ENCODE assay signal across 11 cellular contexts in the genomic region with DNA sequence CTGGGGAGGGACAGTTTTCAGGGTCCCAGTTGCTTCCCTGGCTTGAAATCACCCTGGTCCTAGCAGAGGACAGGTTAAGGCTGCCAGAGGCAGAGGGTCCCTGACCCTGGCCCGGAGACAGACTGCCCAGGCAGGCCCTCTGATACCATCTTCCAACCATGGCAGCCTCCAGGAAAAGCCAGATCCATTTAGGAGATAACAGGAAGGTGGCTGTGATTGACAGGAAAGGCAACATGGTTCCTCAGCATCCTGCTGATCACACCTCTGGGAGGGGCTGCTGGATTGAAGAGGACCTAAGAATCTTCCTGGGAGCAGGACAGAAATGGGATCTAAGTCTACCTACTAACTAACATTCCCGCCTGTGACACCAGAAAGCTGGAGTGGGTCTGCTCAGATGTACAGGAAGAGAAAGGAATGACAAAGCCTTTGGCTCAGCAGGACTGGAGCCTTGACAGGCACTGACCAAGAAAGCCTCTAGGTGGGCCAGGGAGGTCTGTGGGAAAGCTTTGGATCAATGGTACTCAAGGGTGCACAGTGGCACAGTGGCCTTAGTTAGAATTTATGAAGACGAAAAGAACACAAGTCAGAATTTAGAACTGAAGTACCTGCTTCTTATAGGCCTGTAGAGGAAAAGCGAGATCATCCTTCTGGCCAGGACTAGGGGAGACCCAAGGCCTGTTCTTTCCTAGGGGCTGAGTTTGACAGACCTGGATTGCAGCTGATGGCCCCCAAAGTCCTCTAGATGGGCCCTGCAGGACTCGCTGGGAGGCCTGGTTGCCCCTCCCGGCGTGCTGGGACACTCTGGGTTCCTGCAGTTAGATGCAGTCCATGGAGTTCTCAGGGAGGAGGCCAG. TPM values are rescaled to one million over a fixed set of nuclear protein-coding genes. Genes with fewer than 3 reads are reported as not detected.
DNase-seq lines count a peak whose midpoint lies in the region; ATAC-seq and TF ChIP-seq lines count a peak whose summit lies in the region.
"Had no signal": no experiment of that assay in that cellular context is flagged by ENCODE, and none has a peak within 500 bp of the region (broad histone marks: within the 10 kb centered on the region; RNA-seq: fewer than 3 reads in every experiment).

No MANE protein-coding gene starts in this region.

- peaks cover 21% of the 10 kb centered on the region for H3K79me2 ChIP-seq in fibroblast of lung (ENCODE audit: control insufficient read depth, insufficient read depth, low read length)

- H3K27me3 Mint-ChIP-seq in stimulated activated naive B cell treated with anti-CD40 and anti-IgM and Interleukin-4, amounts not matched to agents 10 μg/mL and 1 μg/mL and 100 μg/mL, for 72 hours = no peaks in the 10 kb centered on the region
- H3K27me3 Mint-ChIP-seq: activated naive CD8-positive, alpha-beta T cell treated with anti-CD3 and anti-CD28 coated beads for 36 hours had no signal

- no peak for TF ChIP-seq POLR2A in NB4 (IDR thresholded peaks at IDR 0.05; ENCODE audit: extremely low read depth, insufficient read length)

- H3K4me1 Mint-ChIP-seq in stimulated activated naive B cell treated with anti-CD40 and anti-IgM and Interleukin-4, amounts not matched to agents 10 μg/mL and 1 μg/mL and 100 μg/mL, for 72 hours = peaks cover 25 to 32% of the 10 kb centered on the region in 2 donors

- H3K27ac ChIP-seq in BLaER1 treated with 17β-estradiol and CSF1 and Interleukin-3, amounts not matched to agents 10 nM and 100 nM = peak overlapping the region; percentile 92 to 98 (median 96)
- peak overlapping the region; percentile 99 for H3K27ac ChIP-seq in fibroblast of lung (ENCODE audit: insufficient read depth, low read length)
- peak overlapping the region; percentile 54 for H3K27ac ChIP-seq in rectal smooth muscle tissue (ENCODE audit: low read depth, low read length)

- H4K20me1 ChIP-seq in BLaER1 treated with 17β-estradiol and CSF1 and Interleukin-3, amounts not matched to agents 10 nM and 100 nM = peaks cover 0 to 21% (median 5%) of the 10 kb centered on the region in 11 experiments; a peak in 9 of 22 replicates
- no peaks in the 10 kb centered on the region for H4K20me1 ChIP-seq in fibroblast of lung (ENCODE audit: control insufficient read depth, extremely low read depth, insufficient read depth, low read length)

- no peaks in the 10 kb centered on the region for H3K27me3 ChIP-seq in BLaER1 treated with 17β-estradiol and CSF1 and Interleukin-3, amounts not matched to agents 10 nM and 100 nM
- H3K27me3 ChIP-seq in fibroblast of lung (ENCODE audit: control insufficient read depth, insufficient read depth, low read length) (no peaks in the 10 kb centered on the region), rectal smooth muscle tissue (ENCODE audit: control insufficient read depth, insufficient read depth, low read length) (no peaks in the 10 kb centered on the region)

- peaks cover 0 to 2% of the 10 kb centered on the region in 2 donors for H3K36me3 Mint-ChIP-seq in stimulated activated naive B cell treated with anti-CD40 and anti-IgM and Interleukin-4, amounts not matched to agents 10 μg/mL and 1 μg/mL and 100 μg/mL, for 72 hours
- H3K36me3 Mint-ChIP-seq in activated naive CD4-positive, alpha-beta T cell treated with anti-CD3 and anti-CD28 coated beads, Interleukin-2, amount 50 U/mL, for 72 hours = peaks cover 0 to 12% of the 10 kb centered on the region in 2 donors

- TF ChIP-seq CTCF in NB4 (IDR thresholded peaks at IDR 0.05; ENCODE audit: low read depth, low read length) = no peak
- TF ChIP-seq CTCF in fibroblast of lung (conservative IDR thresholded peaks at IDR 0.05 in 1 of 2, IDR thresholded peaks at IDR 0.05 in 1 of 2; ENCODE audit: low read depth in 1 of 2, low read length in 2 of 2) = no peak

- peak overlapping the region in 8 of 10 experiments; percentile 78 to 98 (median 94); a peak in 14 of 20 replicates for H3K4me3 ChIP-seq in BLaER1 treated with 17β-estradiol and CSF1 and Interleukin-3, amounts not matched to agents 10 nM and 100 nM
- H3K4me3 ChIP-seq in NB4 (ENCODE audit: low read depth, low read length) (peak overlapping the region; percentile 54), fibroblast of lung (replicated peaks in 1 of 4; ENCODE audit: control extremely low read depth in 1 of 4, insufficient read depth in 1 of 4, low read depth in 3 of 4, low read length in 4 of 4) (no peak overlapping the region), rectal smooth muscle tissue (ENCODE audit: low read length) (no peak overlapping the region)

- H3K4me2 ChIP-seq in BLaER1 treated with 17β-estradiol and CSF1 and Interleukin-3, amounts not matched to agents 10 nM and 100 nM = peak overlapping the region; percentile 89 to 100 (median 99)
- H3K4me2 ChIP-seq in fibroblast of lung (ENCODE audit: extremely low read depth, insufficient read depth, low read length) = no peak overlapping the region

- peaks cover 0 to 56% (median 46%) of the 10 kb centered on the region in 11 experiments; a peak in 19 of 22 replicates for H3K36me3 ChIP-seq in BLaER1 treated with 17β-estradiol and CSF1 and Interleukin-3, amounts not matched to agents 10 nM and 100 nM
- H3K36me3 ChIP-seq in fibroblast of lung (ENCODE audit: control insufficient read depth, insufficient read depth, low read length) (no peaks in the 10 kb centered on the region), rectal smooth muscle tissue (ENCODE audit: control insufficient read depth, insufficient read depth, low read length) (no peaks in the 10 kb centered on the region)

- no peak overlapping the region for H2AFZ ChIP-seq in fibroblast of lung (ENCODE audit: low read length)

- H3K4me3 Mint-ChIP-seq in stimulated activated naive B cell treated with anti-CD40 and anti-IgM and Interleukin-4, amounts not matched to agents 10 μg/mL and 1 μg/mL and 100 μg/mL, for 72 hours = no peak overlapping the region

- ATAC-seq in HG02973 (IDR thresholded peaks at IDR 0.05; ENCODE audit: unreplicated experiment) (no peak), HG02885 (IDR thresholded peaks at IDR 0.05; ENCODE audit: poor library complexity, unreplicated experiment) (no peak)
- ATAC-seq in stimulated activated naive B cell treated with anti-CD40 and anti-IgM and Interleukin-4, amounts not matched to agents 10 μg/mL and 1 μg/mL and 100 μg/mL, for 72 hours (replicated peaks) = no peak
- ATAC-seq in activated naive CD4-positive, alpha-beta T cell treated with anti-CD3 and anti-CD28 coated beads, Interleukin-2, amount 50 U/mL, for 72 hours = no peak
- ATAC-seq: GM12878 had no signal

- no peak overlapping the region for H3K27ac Mint-ChIP-seq in stimulated activated naive B cell treated with anti-CD40 and anti-IgM and Interleukin-4, amounts not matched to agents 10 μg/mL and 1 μg/mL and 100 μg/mL, for 72 hours
- H3K27ac Mint-ChIP-seq in activated naive CD4-positive, alpha-beta T cell treated with anti-CD3 and anti-CD28 coated beads, Interleukin-2, amount 50 U/mL, for 72 hours = no peak overlapping the region
- H3K27ac Mint-ChIP-seq: activated naive CD8-positive, alpha-beta T cell treated with anti-CD3 and anti-CD28 coated beads for 36 hours had no signal

- no peaks in the 10 kb centered on the region for H3K9me3 ChIP-seq in BLaER1 treated with 17β-estradiol and CSF1 and Interleukin-3, amounts not matched to agents 10 nM and 100 nM (replicated peaks in 1 of 11)
- H3K9me3 ChIP-seq in fibroblast of lung (ENCODE audit: control insufficient read depth, insufficient read depth, low read depth, low read length) = no peaks in the 10 kb centered on the region

- H3K9me3 Mint-ChIP-seq in stimulated activated naive B cell treated with anti-CD40 and anti-IgM and Interleukin-4, amounts not matched to agents 10 μg/mL and 1 μg/mL and 100 μg/mL, for 72 hours = no peaks in the 10 kb centered on the region
- no peaks in the 10 kb centered on the region for H3K9me3 Mint-ChIP-seq in activated naive CD4-positive, alpha-beta T cell treated with anti-CD3 and anti-CD28 coated beads, Interleukin-2, amount 50 U/mL, for 72 hours
- H3K9me3 Mint-ChIP-seq: activated naive CD8-positive, alpha-beta T cell treated with anti-CD3 and anti-CD28 coated beads for 36 hours had no signal

- peaks cover 41 to 61% (median 47%) of the 10 kb centered on the region in 10 experiments for H3K4me1 ChIP-seq in BLaER1 treated with 17β-estradiol and CSF1 and Interleukin-3, amounts not matched to agents 10 nM and 100 nM
- H3K4me1 ChIP-seq in fibroblast of lung (ENCODE audit: control insufficient read depth, extremely low read depth, insufficient read depth, low read length) = peaks cover 12% of the 10 kb centered on the region
- H3K4me1 ChIP-seq in rectal smooth muscle tissue (ENCODE audit: control insufficient read depth, insufficient read depth, low read length) = peaks cover 19% of the 10 kb centered on the region

- peak overlapping the region; percentile 86 to 97 (median 93) for H3K9ac ChIP-seq in BLaER1 treated with 17β-estradiol and CSF1 and Interleukin-3, amounts not matched to agents 10 nM and 100 nM
- H3K9ac ChIP-seq in fibroblast of lung (ENCODE audit: insufficient read depth, low read length) (no peak overlapping the region), rectal smooth muscle tissue (ENCODE audit: low read length) (peak overlapping the region; percentile 7)

- no peak for DNase-seq in NB4 (ENCODE audit: low read depth)
- DNase-seq in fibroblast of lung (ENCODE audit: low read depth in 2 of 2) = no peak
- no peak for DNase-seq in stimulated activated naive B cell treated with anti-CD40 and anti-IgM and Interleukin-4, amounts not matched to agents 10 μg/mL and 1 μg/mL and 100 μg/mL, for 72 hours
- DNase-seq in activated naive CD4-positive, alpha-beta T cell treated with anti-CD3 and anti-CD28 coated beads, Interleukin-2, amount 50 U/mL, for 72 hours (ENCODE audit: low spot score in 2 of 2) = no peak
- DNase-seq: activated CD4-positive, alpha-beta T cell treated with anti-CD3 and anti-CD28 coated beads for 48 hours; activated naive CD8-positive, alpha-beta T cell treated with anti-CD3 and anti-CD28 coated beads for 36 hours had no signal

RNA-seq across cellular contexts. Expression of gene PRKACA, which starts 2.3 kb away (rescaled TPM):
- 30.6 and 43.6 TPM in 2 replicates for total RNA-seq in fibroblast of lung
- polyA plus RNA-seq in fibroblast of lung = 67.4 and 104 TPM in 2 replicates
- polyA plus RNA-seq in fibroblast of lung (2012) = 82.7 and 108 TPM in 2 replicates
- 109 and 215 TPM in 2 replicates for polyA minus RNA-seq in fibroblast of lung (ENCODE audit: low replicate concordance)
- 10 to 100 TPM; 66.3 to 84.5 TPM for total RNA-seq in activated naive CD4-positive, alpha-beta T cell treated with anti-CD3 and anti-CD28 coated beads, Interleukin-2, amount 50 U/mL, for 72 hours

RNA-seq across cellular contexts. Expression of gene ASF1B, which starts 16.5 kb away (rescaled TPM):
- 0.26 and 2.6 TPM in 2 replicates for total RNA-seq in fibroblast of lung
- 6.5 and 26.2 TPM in 2 replicates for polyA plus RNA-seq in fibroblast of lung
- 6.4 and 27.2 TPM in 2 replicates for polyA plus RNA-seq in fibroblast of lung (2012)
- polyA minus RNA-seq in fibroblast of lung (ENCODE audit: low replicate concordance) = 5.1 and 35.9 TPM in 2 replicates
- total RNA-seq in activated naive CD4-positive, alpha-beta T cell treated with anti-CD3 and anti-CD28 coated beads, Interleukin-2, amount 50 U/mL, for 72 hours = 10 to 100 TPM; 68.3 to 76.1 TPM

RNA-seq across cellular contexts. Expression of gene SAMD1, which starts 29.3 kb away (rescaled TPM):
- total RNA-seq in fibroblast of lung = 19.0 and 24.1 TPM in 2 replicates
- 7.3 and 14.5 TPM in 2 replicates for polyA plus RNA-seq in fibroblast of lung
- 17.3 and 32.4 TPM in 2 replicates for polyA plus RNA-seq in fibroblast of lung (2012)
- polyA minus RNA-seq in fibroblast of lung (ENCODE audit: low replicate concordance) = 20.4 and 24.4 TPM in 2 replicates
- total RNA-seq in activated naive CD4-positive, alpha-beta T cell treated with anti-CD3 and anti-CD28 coated beads, Interleukin-2, amount 50 U/mL, for 72 hours = 100 to 1,000 TPM in 1 of 2 donors, 10 to 100 TPM in 1; 39.7 to 101 TPM

RNA-seq across cellular contexts. Expression of gene C19orf67, which starts 34.3 kb away (rescaled TPM):
- total RNA-seq in fibroblast of lung = not detected in 2 replicates
- not detected in 2 replicates for polyA plus RNA-seq in fibroblast of lung
- polyA plus RNA-seq in fibroblast of lung (2012) = not detected in 2 replicates
- not detected in 2 replicates for polyA minus RNA-seq in fibroblast of lung (ENCODE audit: low replicate concordance)
- total RNA-seq in activated naive CD4-positive, alpha-beta T cell treated with anti-CD3 and anti-CD28 coated beads, Interleukin-2, amount 50 U/mL, for 72 hours = not detected
- total RNA-seq: activated naive CD8-positive, alpha-beta T cell treated with anti-CD3 and anti-CD28 coated beads for 36 hours; GM12878 had no signal

RNA-seq across cellular contexts. Expression of gene MISP3, which starts 47.3 kb away (rescaled TPM):
- total RNA-seq in fibroblast of lung = 0.77 and 0.83 TPM in 2 replicates
- polyA plus RNA-seq in fibroblast of lung = 0.33 and 0.41 TPM in 2 replicates
- 0.55 and 0.67 TPM in 2 replicates for polyA plus RNA-seq in fibroblast of lung (2012)
- polyA minus RNA-seq in fibroblast of lung (ENCODE audit: low replicate concordance) = not detected in 2 replicates
- total RNA-seq in activated naive CD4-positive, alpha-beta T cell treated with anti-CD3 and anti-CD28 coated beads, Interleukin-2, amount 50 U/mL, for 72 hours = 1 to 10 TPM; 1.2 to 4.2 TPM

Comparison
In these comparisons a context has a peak if more than half of its experiments do, and no peak if none do; other contexts are left out.
1. H3K4me3 ChIP-seq: peak in BLaER1 treated with 17β-estradiol and CSF1 and Interleukin-3, amounts not matched to agents 10 nM and 100 nM (8 of 10) and NB4 (single experiment); none in fibroblast of lung (0 of 4) and rectal smooth muscle tissue (single experiment).
2. RNA of gene ASF1B, which starts 16.5 kb away (total RNA-seq): 68.3 to 76.1 TPM in activated naive CD4-positive, alpha-beta T cell treated with anti-CD3 and anti-CD28 coated beads, Interleukin-2, amount 50 U/mL, for 72 hours; 0.26 to 2.6 TPM in fibroblast of lung; every median in the first group is over 10 times any median in the second.
3. Peak in every context shown above with its lines, with median percentiles within 50 percentile points of each other: H3K27ac ChIP-seq.